ENCODE assay signal across 10 cellular contexts in genomic region chr5:1103093-1103492, GRCh38. TPM values are rescaled to one million over a fixed set of nuclear protein-coding genes. Genes with fewer than 3 reads are reported as not detected.
DNase-seq lines count a peak whose midpoint lies in the region; ATAC-seq and TF ChIP-seq lines count a peak whose summit lies in the region.
"Had no signal": no experiment of that assay in that cellular context is flagged by ENCODE, and none has a peak within 500 bp of the region (broad histone marks: within the 10 kb centered on the region; RNA-seq: fewer than 3 reads in every experiment).

No MANE protein-coding gene starts in this region.

- H3K36me3 ChIP-seq in right atrium auricular region (no peaks in the 10 kb centered on the region), body of pancreas (replicated peaks in 1 of 2; ENCODE audit: insufficient read depth in 1 of 2, low read depth in 2 of 2) (no peaks in the 10 kb centered on the region)

- H3K27me3 ChIP-seq in right atrium auricular region, result no peaks in the 10 kb centered on the region
- no peaks in the 10 kb centered on the region for H3K27me3 ChIP-seq in body of pancreas

- H3K4me3 Mint-ChIP-seq in memory B cell (peak overlapping the region; percentile 88), type B pancreatic cell (peak overlapping the region; percentile 73)
- H3K4me3 Mint-ChIP-seq: stimulated activated naive CD8-positive, alpha-beta T cell treated with anti-CD3 and anti-CD28 coated beads, Interleukin-15, Interleukin-2, amounts not matched to agents 100 ng/mL and 50 ng/mL, for 24 hours had no signal

- no peaks in the 10 kb centered on the region for H3K36me3 Mint-ChIP-seq in memory B cell
- H3K36me3 Mint-ChIP-seq in type B pancreatic cell, result no peaks in the 10 kb centered on the region

- H3K27me3 Mint-ChIP-seq in memory B cell (peaks cover 3% of the 10 kb centered on the region), type B pancreatic cell (no peaks in the 10 kb centered on the region)
- H3K27me3 Mint-ChIP-seq: stimulated activated naive CD8-positive, alpha-beta T cell treated with anti-CD3 and anti-CD28 coated beads, Interleukin-15, Interleukin-2, amounts not matched to agents 100 ng/mL and 50 ng/mL, for 24 hours had no signal

- DNase-seq in right atrium auricular region (ENCODE audit: low spot score) (no peak), cardiac septum (ENCODE audit: low spot score) (no peak), body of pancreas (no peak), memory B cell (ENCODE audit: low spot score in 2 of 2) (no peak), type B pancreatic cell (ENCODE audit: extremely low spot score, unreplicated experiment) (no peak), amniotic stem cell (lab: John Stamatoyannopoulos, UW) (no peak), Kasumi-1 (lab: John Stamatoyannopoulos, UW) (no peak)
- DNase-seq: SHP77 treated with DMSO at 0.1 percent for 48 hours had no signal

- H3K4me3 ChIP-seq in right atrium auricular region, result no peak overlapping the region
- H3K4me3 ChIP-seq in body of pancreas, result no peak overlapping the region

- H3K9me3 ChIP-seq in right atrium auricular region (no peaks in the 10 kb centered on the region), body of pancreas (no peaks in the 10 kb centered on the region)

- H3K27ac Mint-ChIP-seq in memory B cell (peak overlapping the region; percentile 99), type B pancreatic cell (peak overlapping the region; percentile 78)
- H3K27ac Mint-ChIP-seq: stimulated activated naive CD8-positive, alpha-beta T cell treated with anti-CD3 and anti-CD28 coated beads, Interleukin-15, Interleukin-2, amounts not matched to agents 100 ng/mL and 50 ng/mL, for 24 hours had no signal

- TF ChIP-seq CTCF in right atrium auricular region (IDR thresholded peaks at IDR 0.05) (no peak), body of pancreas (IDR thresholded peaks at IDR 0.05) (no peak), type B pancreatic cell (conservative IDR thresholded peaks at IDR 0.05) (no peak)

- TF ChIP-seq POLR2A in body of pancreas (IDR thresholded peaks at IDR 0.05), result no peak

- WGBS in body of pancreas, 2 donors, result 70 to 79% methylated on average over 8 to 11 of the region's 11 CpGs

- H3K4me1 ChIP-seq in right atrium auricular region, result peaks cover 0 to 93% of the 10 kb centered on the region in 2 donors
- peaks cover 69% of the 10 kb centered on the region for H3K4me1 ChIP-seq in body of pancreas

- peak overlapping the region; percentile 69 to 95 for H3K27ac ChIP-seq in right atrium auricular region
- peak overlapping the region in 3 of 4 donors; percentile 49 to 73 (median 69) for H3K27ac ChIP-seq in body of pancreas

- H3K9me3 Mint-ChIP-seq in memory B cell (no peaks in the 10 kb centered on the region), type B pancreatic cell (no peaks in the 10 kb centered on the region)
- H3K9me3 Mint-ChIP-seq: stimulated activated naive CD8-positive, alpha-beta T cell treated with anti-CD3 and anti-CD28 coated beads, Interleukin-15, Interleukin-2, amounts not matched to agents 100 ng/mL and 50 ng/mL, for 24 hours had no signal

- H3K4me1 Mint-ChIP-seq in memory B cell, result peaks cover 41% of the 10 kb centered on the region
- H3K4me1 Mint-ChIP-seq in type B pancreatic cell (ENCODE audit: unreplicated experiment), result peaks cover 49% of the 10 kb centered on the region

- no peak for ATAC-seq in body of pancreas
- ATAC-seq in memory B cell (ENCODE audit: low read depth), result no peak
- no peak for ATAC-seq in HG03135 (IDR thresholded peaks at IDR 0.05; ENCODE audit: unreplicated experiment)

- intact Hi-C loops in cardiac septum (cut with DNase I), result no loop called here
- intact Hi-C loops in body of pancreas (cut with DNase I), result no loop called here

RNA-seq across cellular contexts. Expression of gene SLC12A7, which starts 8.8 kb away (rescaled TPM):
- 10 to 100 TPM; 28.5 to 42.3 TPM for total RNA-seq in right atrium auricular region
- total RNA-seq in cardiac septum, result 127 TPM
- total RNA-seq in body of pancreas, result 10 to 100 TPM; 35.5 to 42.8 TPM
- 44.7 and 57.6 TPM in 2 replicates for total RNA-seq in type B pancreatic cell (ENCODE audit: low replicate concordance)
